ENCODE assay signal across 20 cellular contexts in the genomic region with DNA sequence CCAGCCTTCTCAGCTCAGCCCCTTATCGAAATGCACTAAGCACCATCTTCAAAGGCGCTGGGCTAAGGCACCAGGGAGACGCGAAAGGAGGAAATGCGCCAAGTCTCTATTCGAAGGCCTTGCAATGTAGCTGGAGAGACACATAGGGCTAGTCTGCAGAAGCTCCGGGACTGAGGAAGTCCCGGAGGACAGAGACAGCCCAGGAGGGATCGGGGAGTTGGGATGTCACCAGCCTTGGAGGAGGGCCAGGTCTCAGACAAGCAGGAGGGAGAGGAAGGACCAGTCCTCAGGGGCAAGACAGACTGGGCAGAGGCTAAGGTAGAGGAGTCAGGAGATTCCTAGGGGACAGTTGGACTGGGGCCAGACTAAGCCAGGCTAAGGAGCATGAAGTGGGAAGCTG. TPM values are rescaled to one million over a fixed set of nuclear protein-coding genes. Genes with fewer than 3 reads are reported as not detected.
DNase-seq lines count a peak whose midpoint lies in the region; ATAC-seq and TF ChIP-seq lines count a peak whose summit lies in the region.
"Had no signal": no experiment of that assay in that cellular context is flagged by ENCODE, and none has a peak within 500 bp of the region (broad histone marks: within the 10 kb centered on the region; RNA-seq: fewer than 3 reads in every experiment).

No MANE protein-coding gene starts in this region.

- no peaks in the 10 kb centered on the region for H3K9me2 ChIP-seq in PC-3 (replicated peaks; ENCODE audit: low read length)

- no peaks in the 10 kb centered on the region for H3K9me3 Mint-ChIP-seq in CD8-positive, alpha-beta T cell
- no peaks in the 10 kb centered on the region for H3K9me3 Mint-ChIP-seq in activated B cell treated with CpG ODN at 0.5 μM for 24 hours
- H3K9me3 Mint-ChIP-seq: activated naive CD8-positive, alpha-beta T cell treated with anti-CD3 and anti-CD28 coated beads, Interleukin-2, amount 10 ng/mL, durations not matched to agents 7 days and 5 days; natural killer cell treated with Interleukin-12 subunit alpha and Interleukin-12 subunit beta and Interleukin-15 and Interleukin-18, amount 100 ng/mL, for 72 hours had no signal

- H3K9me3 ChIP-seq in CD8-positive, alpha-beta T cell (ENCODE audit: low read length) = no peaks in the 10 kb centered on the region
- H3K9me3 ChIP-seq in neutrophil = no peaks in the 10 kb centered on the region
- H3K9me3 ChIP-seq in PC-3 (ENCODE audit: low read length) = no peaks in the 10 kb centered on the region
- H3K9me3 ChIP-seq: esophagus squamous epithelium, Peyer's patch, transverse colon had no signal

- ATAC-seq in CD8-positive, alpha-beta T cell = no peak
- ATAC-seq in activated B cell treated with CpG ODN at 0.5 μM for 24 hours (ENCODE audit: low read depth) (no peak), PC-3 (no peak)
- ATAC-seq: natural killer cell treated with Interleukin-12 subunit alpha and Interleukin-12 subunit beta and Interleukin-15 and Interleukin-18, amount 100 ng/mL, for 72 hours had no signal

- POLR2A ChIA-PET in CD8-positive, alpha-beta T cell (lab: Charles Lee) = no interaction called here
- POLR2A ChIA-PET in activated B cell treated with CpG ODN at 0.5 μM for 24 hours (lab: Charles Lee) (interaction anchor here (1.4 kb wide), 1 partner anchor 19 kb away, joined by 8 read pairs; a partner anchor contains a TSS), PC-3 (lab: Charles Lee; ENCODE audit: unreplicated experiment) (no interaction called here)

- H3K4me3 ChIP-seq in CD8-positive, alpha-beta T cell (ENCODE audit: low read depth, low read length) = no peak overlapping the region
- H3K4me3 ChIP-seq in neutrophil (ENCODE audit: low read depth in 1 of 2, low read length in 1 of 2) (peak overlapping the region in 1 of 2 experiments; percentile 42), PC-3 (ENCODE audit: low read length) (no peak overlapping the region)
- H3K4me3 ChIP-seq: esophagus squamous epithelium, Peyer's patch, transverse colon had no signal

- intact Hi-C loops in CD8-positive, alpha-beta T cell (cut with DNase I, micrococcal nuclease) = no loop called here
- intact Hi-C loops in activated B cell treated with CpG ODN at 0.5 μM for 24 hours (cut with micrococcal nuclease) = no loop called here
- intact Hi-C loops in PC-3 (cut with micrococcal nuclease) = no loop called here

- peaks cover 38% of the 10 kb centered on the region for H3K4me1 Mint-ChIP-seq in CD8-positive, alpha-beta T cell (ENCODE audit: low read depth)
- H3K4me1 Mint-ChIP-seq in activated B cell treated with CpG ODN at 0.5 μM for 24 hours = peaks cover 57% of the 10 kb centered on the region

- peak in 1 of 7 experiments; percentile 35 for DNase-seq in CD8-positive, alpha-beta T cell
- DNase-seq in Kasumi-1 (lab: John Stamatoyannopoulos, UW) = peak; percentile 19 to 23
- no peak for DNase-seq in activated B cell treated with CpG ODN at 0.5 μM for 24 hours
- DNase-seq in cerebellar cortex (ENCODE audit: low spot score) = no peak
- no peak for DNase-seq in PC-3
- no peak for DNase-seq in NCI-H1105 (lab: John Stamatoyannopoulos, UW)
- DNase-seq: activated CD4-positive, CD25-positive, alpha-beta regulatory T cell treated with anti-CD3 and anti-CD28 coated beads, Interleukin-2, amount 50 U/mL, for 72 hours; activated naive CD8-positive, alpha-beta T cell treated with anti-CD3 and anti-CD28 coated beads, Interleukin-2, amount 10 ng/mL, durations not matched to agents 7 days and 5 days; effector CD8-positive, alpha-beta T cell; esophagus squamous epithelium; H7; NCI-H774; stimulated activated CD4-positive, alpha-beta T cell treated with anti-CD3 and anti-CD28 coated beads, Interleukin-2, amount 100 ng/mL, for 24 hours; stimulated activated naive CD8-positive, alpha-beta T cell treated with anti-CD3 and anti-CD28 coated beads, Interleukin-15, Interleukin-2, amounts not matched to agents 100 U/mL and 50 U/mL, for 24 hours; transverse colon had no signal

- peak overlapping the region; percentile 27 for H3K27ac Mint-ChIP-seq in CD8-positive, alpha-beta T cell
- H3K27ac Mint-ChIP-seq in activated B cell treated with CpG ODN at 0.5 μM for 24 hours = peak overlapping the region; percentile 72
- H3K27ac Mint-ChIP-seq: natural killer cell treated with Interleukin-12 subunit alpha and Interleukin-12 subunit beta and Interleukin-15 and Interleukin-18, amount 100 ng/mL, for 72 hours had no signal

- TF ChIP-seq CTCF in CD8-positive, alpha-beta T cell (IDR thresholded peaks at IDR 0.05) = no peak
- TF ChIP-seq CTCF in activated B cell treated with CpG ODN at 0.5 μM for 24 hours (IDR thresholded peaks at IDR 0.05) = no peak
- TF ChIP-seq CTCF in neutrophil (IDR thresholded peaks at IDR 0.05) = no peak
- no peak for TF ChIP-seq CTCF in PC-3 (conservative IDR thresholded peaks at IDR 0.05; ENCODE audit: low read depth, low read length)

- peaks cover 20% of the 10 kb centered on the region for H3K36me3 Mint-ChIP-seq in CD8-positive, alpha-beta T cell
- peaks cover 2% of the 10 kb centered on the region for H3K36me3 Mint-ChIP-seq in activated B cell treated with CpG ODN at 0.5 μM for 24 hours (ENCODE audit: low read depth)
- H3K36me3 Mint-ChIP-seq: natural killer cell treated with Interleukin-12 subunit alpha and Interleukin-12 subunit beta and Interleukin-15 and Interleukin-18, amount 100 ng/mL, for 72 hours had no signal

- no peak overlapping the region for H3K27ac ChIP-seq in CD8-positive, alpha-beta T cell (ENCODE audit: low read depth, low read length)
- H3K27ac ChIP-seq in neutrophil (peak overlapping the region; percentile 53), PC-3 (ENCODE audit: low read length) (no peak overlapping the region)
- H3K27ac ChIP-seq: esophagus squamous epithelium, transverse colon had no signal

- H3K9ac ChIP-seq in PC-3 (ENCODE audit: low read length) = no peak overlapping the region

- H2AFZ ChIP-seq in PC-3 (ENCODE audit: low read length) = no peak overlapping the region

- H3K79me2 ChIP-seq in PC-3 (ENCODE audit: low read length) = no peaks in the 10 kb centered on the region

- H3K27me3 Mint-ChIP-seq in CD8-positive, alpha-beta T cell (ENCODE audit: low read depth) = no peaks in the 10 kb centered on the region
- no peaks in the 10 kb centered on the region for H3K27me3 Mint-ChIP-seq in activated B cell treated with CpG ODN at 0.5 μM for 24 hours

- no peaks in the 10 kb centered on the region for H3K27me3 ChIP-seq in CD8-positive, alpha-beta T cell (ENCODE audit: insufficient read depth, low read length)
- H3K27me3 ChIP-seq in neutrophil = peaks cover 89% of the 10 kb centered on the region
- no peaks in the 10 kb centered on the region for H3K27me3 ChIP-seq in PC-3 (ENCODE audit: low read length)
- H3K27me3 ChIP-seq: Peyer's patch had no signal

- CTCF ChIA-PET in CD8-positive, alpha-beta T cell (lab: Charles Lee) = interaction anchor here (1.2 kb wide), 1 partner anchor 11 kb away, joined by 3 read pairs; no protein-coding TSS in a partner anchor
- CTCF ChIA-PET in activated B cell treated with CpG ODN at 0.5 μM for 24 hours (lab: Charles Lee) (no interaction called here), PC-3 (lab: Charles Lee) (no interaction called here)

- no peaks in the 10 kb centered on the region for H3K36me3 ChIP-seq in CD8-positive, alpha-beta T cell (ENCODE audit: insufficient read depth, low read length)
- H3K36me3 ChIP-seq in neutrophil (no peaks in the 10 kb centered on the region), PC-3 (ENCODE audit: low read depth, low read length) (no peaks in the 10 kb centered on the region)
- H3K36me3 ChIP-seq: esophagus squamous epithelium, Peyer's patch, transverse colon had no signal

- H3F3A ChIP-seq in PC-3 (ENCODE audit: low read length, unreplicated experiment) = no peaks in the 10 kb centered on the region

- no TSS peak for BruUV-seq in PC-3 (replicated peaks; lab: Mats Ljungman, UMichigan)

- H3K4me1 ChIP-seq in CD8-positive, alpha-beta T cell (ENCODE audit: insufficient read depth, low read length) = peaks cover 7% of the 10 kb centered on the region
- H3K4me1 ChIP-seq in neutrophil (ENCODE audit: control insufficient read depth in 1 of 2, insufficient read depth in 1 of 2, low read depth in 1 of 2, low read length in 1 of 2) (peaks cover 30 to 38% of the 10 kb centered on the region in 2 experiments), PC-3 (ENCODE audit: insufficient read depth, low read length) (no peaks in the 10 kb centered on the region)

- H3K4me2 ChIP-seq in PC-3 (ENCODE audit: low read length) = no peak overlapping the region

- H4K20me1 ChIP-seq in PC-3 (ENCODE audit: low read length) = no peaks in the 10 kb centered on the region

- no peak overlapping the region for H3K4me3 Mint-ChIP-seq in CD8-positive, alpha-beta T cell
- peak overlapping the region; percentile 79 for H3K4me3 Mint-ChIP-seq in activated B cell treated with CpG ODN at 0.5 μM for 24 hours
- H3K4me3 Mint-ChIP-seq: natural killer cell treated with Interleukin-12 subunit alpha and Interleukin-12 subunit beta and Interleukin-15 and Interleukin-18, amount 100 ng/mL, for 72 hours had no signal

RNA-seq across cellular contexts. Expression of a gene that starts 8.5 kb away (rescaled TPM):
- total RNA-seq in CD8-positive, alpha-beta T cell = under 1 TPM; 0.39 to 0.73 TPM
- total RNA-seq in activated B cell treated with CpG ODN at 0.5 μM for 24 hours (2.9 and 3.5 TPM in 2 replicates), PC-3 (2014; rRNA removed) (0.15 TPM in 1 of 2 replicates, not detected in the other)

RNA-seq across cellular contexts. Expression of a gene that starts 8.7 kb away (rescaled TPM):
- total RNA-seq in CD8-positive, alpha-beta T cell = 10 to 100 TPM; 21.4 to 25.6 TPM
- total RNA-seq in activated B cell treated with CpG ODN at 0.5 μM for 24 hours = 16.5 and 23.4 TPM in 2 replicates
- total RNA-seq in PC-3 (2014; rRNA removed) = 18.8 and 19.1 TPM in 2 replicates

RNA-seq across cellular contexts. Expression of a gene that starts 19.2 kb away (rescaled TPM):
- 10 to 100 TPM; 20.0 to 21.4 TPM for total RNA-seq in CD8-positive, alpha-beta T cell
- total RNA-seq in activated B cell treated with CpG ODN at 0.5 μM for 24 hours (42.7 and 54.5 TPM in 2 replicates), PC-3 (2014; rRNA removed) (154 and 248 TPM in 2 replicates)

RNA-seq across cellular contexts. Expression of a gene that starts 19.6 kb away (rescaled TPM):
- total RNA-seq in CD8-positive, alpha-beta T cell = 1 to 10 TPM; 5.1 to 6.9 TPM
- total RNA-seq in activated B cell treated with CpG ODN at 0.5 μM for 24 hours = 21.0 and 24.7 TPM in 2 replicates
- total RNA-seq in PC-3 (2014; rRNA removed) = 6.9 and 7.3 TPM in 2 replicates

RNA-seq across cellular contexts. Expression of a gene that starts 53.1 kb away (rescaled TPM):
- total RNA-seq in CD8-positive, alpha-beta T cell = not detected
- total RNA-seq in activated B cell treated with CpG ODN at 0.5 μM for 24 hours (not detected in 2 replicates), PC-3 (2014; rRNA removed) (not detected in 2 replicates)
- total RNA-seq: activated naive CD8-positive, alpha-beta T cell treated with anti-CD3 and anti-CD28 coated beads, Interleukin-2, amount 10 ng/mL, durations not matched to agents 7 days and 5 days; HT1080; natural killer cell treated with Interleukin-12 subunit alpha and Interleukin-12 subunit beta and Interleukin-15 and Interleukin-18, amount 100 ng/mL, for 72 hours; Peyer's patch; SK-MEL-5; transverse colon had no signal

Comparison
In these comparisons a context has a peak if more than half of its experiments do, and no peak if none do; other contexts are left out.
1. DNase-seq: peak in Kasumi-1 (2 of 2); none in activated B cell treated with CpG ODN at 0.5 μM for 24 hours (single experiment), cerebellar cortex (single experiment), PC-3 (single experiment) and NCI-H1105 (single experiment).